Comparison of ENCODE assay signal across 13 cellular contexts in genomic region chr9:120436937-120437592, GRCh38.
DNase-seq lines count a peak whose midpoint lies in the region; ATAC-seq and TF ChIP-seq lines count a peak whose summit lies in the region.
"Had no signal": no experiment of that assay in that cellular context is flagged by ENCODE, and none has a peak within 500 bp of the region (broad histone marks: within the 10 kb centered on the region; RNA-seq: fewer than 3 reads in every experiment).

No MANE protein-coding gene starts in this region.

- POLR2A ChIA-PET in CD4-positive, alpha-beta memory T cell (lab: Charles Lee; ENCODE audit: partially characterized antibody) = no interaction called here

- intact Hi-C loops in CD4-positive, alpha-beta memory T cell (cut with micrococcal nuclease) = no loop called here

- H3K4me3 Mint-ChIP-seq in CD4-positive, alpha-beta memory T cell = no peak overlapping the region
- H3K4me3 Mint-ChIP-seq: naive B cell had no signal

- no peak for TF ChIP-seq CTCF in fibroblast of pulmonary artery (IDR thresholded peaks at IDR 0.05; ENCODE audit: low read length, missing control alignments)
- no peak for TF ChIP-seq CTCF in neutrophil (IDR thresholded peaks at IDR 0.05)

- no peaks in the 10 kb centered on the region for H3K4me1 ChIP-seq in CD4-positive, alpha-beta memory T cell (ENCODE audit: insufficient read depth, low read length)
- peaks cover 33 to 55% of the 10 kb centered on the region in 2 experiments for H3K4me1 ChIP-seq in neutrophil (ENCODE audit: control insufficient read depth in 1 of 2, insufficient read depth in 1 of 2, low read depth in 1 of 2, low read length in 1 of 2)

- DNase-seq in CD4-positive, alpha-beta memory T cell = no peak
- DNase-seq in MV-4-11 (lab: John Stamatoyannopoulos, UW) = peak; percentile 89
- peak; percentile 23 for DNase-seq in fibroblast of pulmonary artery (ENCODE audit: low read depth)
- DNase-seq in HT-29 (ENCODE audit: low spot score) = no peak
- DNase-seq in activated T-cell treated with anti-CD3 and anti-CD28 coated beads for 4 hours = no peak
- DNase-seq in 8988T = no peak
- DNase-seq: activated effector memory CD4-positive, alpha-beta T cell treated with anti-CD3 and anti-CD28 coated beads, Interleukin-2, amount 50 U/mL, for 16 hours; C1 segment of cervical spinal cord; naive B cell; NCI-H446 treated with DMSO at 0.1 percent for 48 hours; small intestine had no signal

- no peaks in the 10 kb centered on the region for H3K9me3 Mint-ChIP-seq in CD4-positive, alpha-beta memory T cell
- H3K9me3 Mint-ChIP-seq: naive B cell had no signal

- CTCF ChIA-PET in CD4-positive, alpha-beta memory T cell (lab: Charles Lee; ENCODE audit: partially characterized antibody) = interaction anchor here (1.6 kb wide), 1 partner anchor 19 kb away, joined by 4 read pairs; no protein-coding TSS in a partner anchor

- H3K27me3 Mint-ChIP-seq in CD4-positive, alpha-beta memory T cell = no peaks in the 10 kb centered on the region
- H3K27me3 Mint-ChIP-seq: naive B cell had no signal

- no peak for ATAC-seq in HG03378 (IDR thresholded peaks at IDR 0.05; ENCODE audit: unreplicated experiment)

- H3K27me3 ChIP-seq in CD4-positive, alpha-beta memory T cell (ENCODE audit: insufficient read depth, low read length) = no peaks in the 10 kb centered on the region
- no peaks in the 10 kb centered on the region for H3K27me3 ChIP-seq in neutrophil

- no peak overlapping the region for H3K4me3 ChIP-seq in CD4-positive, alpha-beta memory T cell (ENCODE audit: low read length in 2 of 2)
- no peak overlapping the region for H3K4me3 ChIP-seq in fibroblast of pulmonary artery (replicated peaks; ENCODE audit: low read depth, low read length)
- peak overlapping the region in 1 of 2 experiments; percentile 7 for H3K4me3 ChIP-seq in neutrophil (ENCODE audit: low read depth in 1 of 2, low read length in 1 of 2)

- no peaks in the 10 kb centered on the region for H3K9me3 ChIP-seq in CD4-positive, alpha-beta memory T cell (ENCODE audit: control insufficient read depth in 1 of 2, low read length in 2 of 2)
- no peaks in the 10 kb centered on the region for H3K9me3 ChIP-seq in neutrophil

- peaks cover 73 to 80% of the 10 kb centered on the region in 2 donors for H3K36me3 Mint-ChIP-seq in CD4-positive, alpha-beta memory T cell

- peak overlapping the region in 5 of 7 donors; percentile 5 to 58 (median 11) for H3K27ac Mint-ChIP-seq in CD4-positive, alpha-beta memory T cell

- H3K4me1 Mint-ChIP-seq in CD4-positive, alpha-beta memory T cell = peaks cover 12 to 18% (median 13%) of the 10 kb centered on the region in 4 donors

- H3K36me3 ChIP-seq in CD4-positive, alpha-beta memory T cell (ENCODE audit: insufficient read depth, low read length) = peaks cover 34% of the 10 kb centered on the region
- H3K36me3 ChIP-seq in neutrophil = peaks cover 22% of the 10 kb centered on the region

- no peak overlapping the region for H3K27ac ChIP-seq in CD4-positive, alpha-beta memory T cell (ENCODE audit: low read depth, low read length)
- H3K27ac ChIP-seq in neutrophil = peak overlapping the region; percentile 80

Comparison
In these comparisons a context has a peak if more than half of its experiments do, and no peak if none do; other contexts are left out.
1. DNase-seq: peak in MV-4-11 (single experiment) and fibroblast of pulmonary artery (single experiment); none in CD4-positive, alpha-beta memory T cell (0 of 5), HT-29 (single experiment), activated T-cell treated with anti-CD3 and anti-CD28 coated beads for 4 hours (single experiment) and 8988T (single experiment).